In genomic region chr12:32874926-32875325, GRCh38 we compare ENCODE assay signal across 21 cellular contexts. TPM values are rescaled to one million over a fixed set of nuclear protein-coding genes. Genes with fewer than 3 reads are reported as not detected.
"Had no signal": no experiment of that assay in that cellular context is flagged by ENCODE, and none has a peak within 500 bp of the region (broad histone marks: within the 10 kb centered on the region; RNA-seq: fewer than 3 reads in every experiment).

No MANE protein-coding gene starts in this region.

- H3K9me3 Mint-ChIP-seq: activated naive CD4-positive, alpha-beta T cell treated with anti-CD3 and anti-CD28 coated beads, Interleukin-2, amount 50 U/mL, for 72 hours; activated T-cell treated with anti-CD3 and anti-CD28 coated beads, Interleukin-2, amount 50 U/mL, for 72 hours; T-helper 2 cell treated with Interferon-gamma antibody and Interleukin-4, amounts not matched to agents 5 μg/mL and 100 μg/mL, for 36 hours had no signal

- H3K4me1 Mint-ChIP-seq: activated CD4-positive, alpha-beta T cell treated with anti-CD3 and anti-CD28 coated beads for 36 hours; activated CD8-positive, alpha-beta memory T cell treated with anti-CD3 and anti-CD28 coated beads, Interleukin-2, amount 10 ng/mL, durations not matched to agents 7 days and 5 days; naive B cell had no signal

- H3K27ac Mint-ChIP-seq: activated CD4-positive, alpha-beta T cell treated with anti-CD3 and anti-CD28 coated beads for 36 hours; activated CD8-positive, alpha-beta memory T cell treated with anti-CD3 and anti-CD28 coated beads, Interleukin-2, amount 10 ng/mL, durations not matched to agents 7 days and 5 days; activated CD8-positive, alpha-beta T cell treated with anti-CD3 and anti-CD28 coated beads, Interleukin-2, amount 10 ng/mL, durations not matched to agents 7 days and 5 days; activated T-cell treated with anti-CD3 and anti-CD28 coated beads, Interleukin-2, amount 50 U/mL, for 72 hours; naive B cell; T-helper 2 cell treated with Interferon-gamma antibody and Interleukin-4, amounts not matched to agents 5 μg/mL and 100 μg/mL, for 36 hours had no signal

- DNase-seq: activated CD4-positive, alpha-beta T cell treated with anti-CD3 and anti-CD28 coated beads for 36 hours; activated CD4-positive, CD25-positive, alpha-beta regulatory T cell; activated CD8-positive, alpha-beta memory T cell treated with anti-CD3 and anti-CD28 coated beads, Interleukin-2, amount 10 ng/mL, durations not matched to agents 7 days and 5 days; activated CD8-positive, alpha-beta T cell treated with anti-CD3 and anti-CD28 coated beads, Interleukin-2, amount 10 ng/mL, durations not matched to agents 7 days and 5 days; activated naive CD4-positive, alpha-beta T cell; activated T-cell treated with anti-CD3 and anti-CD28 coated beads, Interleukin-2, amount 50 U/mL, for 72 hours; kidney glomerular epithelial cell; mammary epithelial cell; naive B cell; ovary; spleen; stimulated activated naive CD4-positive, alpha-beta T cell treated with Interleukin-2 at 50 U/mL for 16 hours; T-helper 1 cell; upper lobe of left lung had no signal

- H3K27me3 Mint-ChIP-seq: progenitor cell of endocrine pancreas had no signal

- ATAC-seq: activated CD4-positive, alpha-beta T cell treated with anti-CD3 and anti-CD28 coated beads for 36 hours; activated CD8-positive, alpha-beta memory T cell treated with anti-CD3 and anti-CD28 coated beads, Interleukin-2, amount 10 ng/mL, durations not matched to agents 7 days and 5 days; activated CD8-positive, alpha-beta T cell treated with anti-CD3 and anti-CD28 coated beads, Interleukin-2, amount 10 ng/mL, durations not matched to agents 7 days and 5 days; activated naive CD4-positive, alpha-beta T cell treated with anti-CD3 and anti-CD28 coated beads, Interleukin-2, amount 50 U/mL, for 72 hours; activated T-cell treated with anti-CD3 and anti-CD28 coated beads, Interleukin-2, amount 50 U/mL, for 72 hours; gastroesophageal sphincter had no signal

- H3K4me1 ChIP-seq: gastroesophageal sphincter, spleen, upper lobe of left lung, vagina had no signal

- H3K4me3 Mint-ChIP-seq: activated CD4-positive, alpha-beta T cell treated with anti-CD3 and anti-CD28 coated beads for 36 hours; activated CD8-positive, alpha-beta memory T cell treated with anti-CD3 and anti-CD28 coated beads, Interleukin-2, amount 10 ng/mL, durations not matched to agents 7 days and 5 days; activated CD8-positive, alpha-beta T cell treated with anti-CD3 and anti-CD28 coated beads, Interleukin-2, amount 10 ng/mL, durations not matched to agents 7 days and 5 days; activated T-cell treated with anti-CD3 and anti-CD28 coated beads, Interleukin-2, amount 50 U/mL, for 72 hours; T-helper 2 cell treated with Interferon-gamma antibody and Interleukin-4, amounts not matched to agents 5 μg/mL and 100 μg/mL, for 36 hours had no signal

- H3K4me3 ChIP-seq: gastroesophageal sphincter, ovary, spleen, thoracic aorta, upper lobe of left lung, vagina had no signal

- H3K27me3 ChIP-seq: gastroesophageal sphincter, ovary, spleen, upper lobe of left lung, vagina had no signal

- H3K9me3 ChIP-seq: gastroesophageal sphincter, ovary, spleen, thoracic aorta, upper lobe of left lung, vagina had no signal

- H3K27ac ChIP-seq: gastroesophageal sphincter, ovary, spleen, thoracic aorta, upper lobe of left lung, vagina had no signal

- H3K36me3 ChIP-seq: gastroesophageal sphincter, ovary, spleen, thoracic aorta, upper lobe of left lung, vagina had no signal

- FAIRE-seq: endothelial cell of umbilical vein had no signal

RNA-seq across cellular contexts. Expression of gene PKP2, which starts 21.7 kb away (rescaled TPM):
- total RNA-seq: activated CD8-positive, alpha-beta memory T cell treated with anti-CD3 and anti-CD28 coated beads, Interleukin-2, amount 10 ng/mL, durations not matched to agents 7 days and 5 days; activated CD8-positive, alpha-beta T cell treated with anti-CD3 and anti-CD28 coated beads, Interleukin-2, amount 10 ng/mL, durations not matched to agents 7 days and 5 days had no signal
